Comparison of ENCODE assay signal across 9 cellular contexts in genomic region chr11:45922425-45923082, GRCh38. TPM values are rescaled to one million over a fixed set of nuclear protein-coding genes. Genes with fewer than 3 reads are reported as not detected.
DNase-seq lines count a peak whose midpoint lies in the region; ATAC-seq, FAIRE-seq and TF ChIP-seq lines count a peak whose summit lies in the region.
"Had no signal": no experiment of that assay in that cellular context is flagged by ENCODE, and none has a peak within 500 bp of the region (broad histone marks: within the 10 kb centered on the region; RNA-seq: fewer than 3 reads in every experiment).

TSS of gene LARGE2 (plus strand) at chr11:45922656. CDS start at chr11:45922883, 227 bp downstream.

- 0% methylated on average over 37 to 73 of the region's 73 CpGs for WGBS in pancreas, 2 donors

- no peak for FAIRE-seq in pancreas (lab: Jason Lieb, UNC)
- FAIRE-seq: G401.6 had no signal

- H3K4me1 ChIP-seq in RWPE2 (ENCODE audit: insufficient read depth, poor library complexity, severe bottlenecking): no peaks in the 10 kb centered on the region
- H3K4me1 ChIP-seq in pancreas: peaks cover 10 to 12% (median 11%) of the 10 kb centered on the region in 3 donors

- peak; percentile 70 for DNase-seq in activated CD4-positive, alpha-beta T cell treated with anti-CD3 and anti-CD28 coated beads, Interleukin-2, amount 10 ng/mL, durations not matched to agents 24 days and 14 days
- DNase-seq in activated CD4-positive, alpha-beta T cell treated with anti-CD3 and anti-CD28 coated beads, Interleukin-2, amount 50 U/mL, for 4 hours: no peak
- DNase-seq in RWPE2 (ENCODE audit: low spot score): peak; percentile 75
- DNase-seq in epithelial cell of esophagus (ENCODE audit: low read depth): peak; percentile 47
- peak; percentile 82 to 94 (median 88) for DNase-seq in pancreas
- no peak for DNase-seq in Kasumi-1 (lab: John Stamatoyannopoulos, UW)

- H3K9me3 ChIP-seq in RWPE2 (ENCODE audit: severe bottlenecking): no peaks in the 10 kb centered on the region
- H3K9me3 ChIP-seq in pancreas: no peaks in the 10 kb centered on the region

- H3K27ac ChIP-seq in RWPE2 (ENCODE audit: poor library complexity, severe bottlenecking): peak within 1 kb of the TSS; percentile 39
- peak within 1 kb of the TSS; percentile 93 to 96 (median 94) for H3K27ac ChIP-seq in pancreas

- no peaks in the 10 kb centered on the region for H3K36me3 Mint-ChIP-seq in activated CD4-positive, alpha-beta T cell treated with anti-CD3 and anti-CD28 coated beads, Interleukin-2, amount 10 ng/mL, durations not matched to agents 24 days and 14 days (ENCODE audit: low read depth)

- H3K9me3 Mint-ChIP-seq in activated CD4-positive, alpha-beta T cell treated with anti-CD3 and anti-CD28 coated beads, Interleukin-2, amount 10 ng/mL, durations not matched to agents 24 days and 14 days: no peaks in the 10 kb centered on the region

- H3K4me3 Mint-ChIP-seq in activated CD4-positive, alpha-beta T cell treated with anti-CD3 and anti-CD28 coated beads, Interleukin-2, amount 10 ng/mL, durations not matched to agents 24 days and 14 days: peak within 1 kb of the TSS; percentile 74

- H3K27me3 Mint-ChIP-seq in activated CD4-positive, alpha-beta T cell treated with anti-CD3 and anti-CD28 coated beads, Interleukin-2, amount 10 ng/mL, durations not matched to agents 24 days and 14 days: peaks cover 27% of the 10 kb centered on the region

- H3K4me3 ChIP-seq in RWPE2 (ENCODE audit: severe bottlenecking) (peak within 1 kb of the TSS; percentile 72), epithelial cell of esophagus (ENCODE audit: low read length) (peak within 1 kb of the TSS; percentile 30), pancreas (peak within 1 kb of the TSS; percentile 31 to 70 (median 67))

- intact Hi-C loops in activated CD4-positive, alpha-beta T cell treated with anti-CD3 and anti-CD28 coated beads, Interleukin-2, amount 10 ng/mL, durations not matched to agents 24 days and 14 days (cut with micrococcal nuclease): no loop called here
- intact Hi-C loops in pancreas (cut with DNase I): no loop called here

- H3K36me3 ChIP-seq in RWPE2 (ENCODE audit: low read depth): peaks cover 25% of the 10 kb centered on the region
- H3K36me3 ChIP-seq in pancreas: no peaks in the 10 kb centered on the region

- H3K27me3 ChIP-seq in RWPE2 (ENCODE audit: insufficient read depth, poor library complexity, severe bottlenecking) (no peaks in the 10 kb centered on the region), pancreas (no peaks in the 10 kb centered on the region)

- peaks cover 15% of the 10 kb centered on the region for H3K4me1 Mint-ChIP-seq in activated CD4-positive, alpha-beta T cell treated with anti-CD3 and anti-CD28 coated beads, Interleukin-2, amount 10 ng/mL, durations not matched to agents 24 days and 14 days

- no peak for TF ChIP-seq CTCF in RWPE2 (IDR thresholded peaks at IDR 0.05; ENCODE audit: poor library complexity, severe bottlenecking)
- TF ChIP-seq CTCF in epithelial cell of esophagus (IDR thresholded peaks at IDR 0.05; ENCODE audit: insufficient read depth, low read depth, low read length, missing control alignments): no peak
- no peak for TF ChIP-seq CTCF in pancreas (IDR thresholded peaks at IDR 0.05)

- no peak within 1 kb of the TSS for H3K27ac Mint-ChIP-seq in activated CD4-positive, alpha-beta T cell treated with anti-CD3 and anti-CD28 coated beads, Interleukin-2, amount 10 ng/mL, durations not matched to agents 24 days and 14 days

- ATAC-seq in RWPE2 (ENCODE audit: low read depth) (peak; percentile 54), pancreas (peak; percentile 67 to 76 (median 68)), HG02623 (IDR thresholded peaks at IDR 0.05; ENCODE audit: unreplicated experiment) (no peak), HG02588 (IDR thresholded peaks at IDR 0.05; ENCODE audit: unreplicated experiment) (no peak)

RNA-seq across cellular contexts. Expression of gene LARGE2, which starts in this region (rescaled TPM):
- not detected in 2 replicates for total RNA-seq in activated CD4-positive, alpha-beta T cell treated with anti-CD3 and anti-CD28 coated beads, Interleukin-2, amount 10 ng/mL, durations not matched to agents 24 days and 14 days
- 10 to 100 TPM in 5 of 6 donors, 1 to 10 TPM in 1; 9.0 to 20.4 (median 16.9) TPM for total RNA-seq in pancreas
- polyA plus RNA-seq in pancreas: 10 to 100 TPM; 48.2 to 48.4 TPM

Comparison
In these comparisons a context has a peak if more than half of its experiments do, and no peak if none do; other contexts are left out.
1. Peak in DNase-seq in activated CD4-positive, alpha-beta T cell treated with anti-CD3 and anti-CD28 coated beads, Interleukin-2, amount 10 ng/mL, durations not matched to agents 24 days and 14 days; RNA of the gene not detected or under 1 TPM.
2. DNase-seq: peak in RWPE2 (single experiment), epithelial cell of esophagus (single experiment) and pancreas (6 of 6); none in activated CD4-positive, alpha-beta T cell treated with anti-CD3 and anti-CD28 coated beads, Interleukin-2, amount 50 U/mL, for 4 hours (0 of 2) and Kasumi-1 (0 of 2).
3. ATAC-seq: peak in RWPE2 (single experiment) and pancreas (4 of 4); none in HG02623 (single experiment) and HG02588 (single experiment).
4. Peak in every context shown above with its lines, with median percentiles within 50 percentile points of each other: H3K4me3 ChIP-seq.